ENCODE assay signal across 13 cellular contexts in genomic region chr9:14909631-14910177, GRCh38. TPM values are rescaled to one million over a fixed set of nuclear protein-coding genes. Genes with fewer than 3 reads are reported as not detected.
DNase-seq lines count a peak whose midpoint lies in the region; ATAC-seq and TF ChIP-seq lines count a peak whose summit lies in the region.
"Had no signal": no experiment of that assay in that cellular context is flagged by ENCODE, and none has a peak within 500 bp of the region (broad histone marks: within the 10 kb centered on the region; RNA-seq: fewer than 3 reads in every experiment).

No MANE protein-coding gene starts in this region.

- H3K36me3 ChIP-seq in gastroesophageal sphincter (no peaks in the 10 kb centered on the region), muscle layer of colon (ENCODE audit: insufficient read depth, low read length) (no peaks in the 10 kb centered on the region), urinary bladder (ENCODE audit: insufficient read depth) (no peaks in the 10 kb centered on the region)
- H3K36me3 ChIP-seq: neutrophil had no signal

- no peaks in the 10 kb centered on the region for H3K4me1 Mint-ChIP-seq in activated CD4-positive, alpha-beta T cell treated with anti-CD3 and anti-CD28 coated beads, Interleukin-2, amount 10 ng/mL, durations not matched to agents 24 days and 14 days
- H3K4me1 Mint-ChIP-seq: activated CD4-positive, alpha-beta T cell treated with anti-CD3 and anti-CD28 coated beads, Interleukin-2, amount 10 ng/mL, durations not matched to agents 7 days and 5 days had no signal

- H3K36me3 Mint-ChIP-seq in activated CD4-positive, alpha-beta T cell treated with anti-CD3 and anti-CD28 coated beads, Interleukin-2, amount 10 ng/mL, durations not matched to agents 24 days and 14 days (ENCODE audit: low read depth): no peaks in the 10 kb centered on the region

- DNase-seq in NCI-H2171 treated with DMSO at 0.1 percent for 48 hours (lab: John Stamatoyannopoulos, UW) (peak; percentile 45), NCI-H2171 (lab: John Stamatoyannopoulos, UW) (no peak), NCI-H2227 treated with DMSO at 0.1 percent for 48 hours (lab: John Stamatoyannopoulos, UW) (no peak), NCI-H1105 (lab: John Stamatoyannopoulos, UW) (no peak)
- no peak for DNase-seq in activated CD4-positive, alpha-beta T cell treated with anti-CD3 and anti-CD28 coated beads, Interleukin-2, amount 10 ng/mL, durations not matched to agents 24 days and 14 days
- DNase-seq: activated CD4-positive, alpha-beta T cell treated with anti-CD3 and anti-CD28 coated beads, Interleukin-2, amount 10 ng/mL, durations not matched to agents 7 days and 5 days; activated gamma-delta T cell treated with Interleukin-2 at 50 U/mL for 16 hours; Kasumi-1 had no signal

- H3K27me3 Mint-ChIP-seq in activated CD4-positive, alpha-beta T cell treated with anti-CD3 and anti-CD28 coated beads, Interleukin-2, amount 10 ng/mL, durations not matched to agents 24 days and 14 days: peaks cover 10% of the 10 kb centered on the region
- H3K27me3 Mint-ChIP-seq: activated CD4-positive, alpha-beta T cell treated with anti-CD3 and anti-CD28 coated beads, Interleukin-2, amount 10 ng/mL, durations not matched to agents 7 days and 5 days had no signal

- H3K27me3 ChIP-seq in gastroesophageal sphincter: no peaks in the 10 kb centered on the region
- no peaks in the 10 kb centered on the region for H3K27me3 ChIP-seq in muscle layer of colon (ENCODE audit: control insufficient read depth in 1 of 2, insufficient read depth in 2 of 2, low read length in 2 of 2)

- 2 to 15% methylated on average over 3 to 4 of the region's 4 CpGs for WGBS in gastroesophageal sphincter (ENCODE audit: low coverage in 1 of 2), 2 donors
- 8% methylated on average over 4 of the region's 4 CpGs for WGBS in urinary bladder

- TF ChIP-seq POLR2A in gastroesophageal sphincter (IDR thresholded peaks at IDR 0.05): no peak

- peak overlapping the region in 3 of 4 donors; percentile 44 to 66 (median 57) for H3K27ac ChIP-seq in gastroesophageal sphincter
- peak overlapping the region; percentile 71 for H3K27ac ChIP-seq in muscle layer of colon (ENCODE audit: low read depth, low read length)
- H3K27ac ChIP-seq in urinary bladder (ENCODE audit: low read depth): no peak overlapping the region
- H3K27ac ChIP-seq: neutrophil had no signal

- no peak overlapping the region for H3K27ac Mint-ChIP-seq in activated CD4-positive, alpha-beta T cell treated with anti-CD3 and anti-CD28 coated beads, Interleukin-2, amount 10 ng/mL, durations not matched to agents 24 days and 14 days
- H3K27ac Mint-ChIP-seq: activated CD4-positive, alpha-beta T cell treated with anti-CD3 and anti-CD28 coated beads, Interleukin-2, amount 10 ng/mL, durations not matched to agents 7 days and 5 days; type B pancreatic cell had no signal

- peaks cover 0 to 48% (median 0%) of the 10 kb centered on the region in 3 donors for H3K4me1 ChIP-seq in gastroesophageal sphincter
- H3K4me1 ChIP-seq in muscle layer of colon (ENCODE audit: insufficient read depth, low read length): peaks cover 47% of the 10 kb centered on the region
- H3K4me1 ChIP-seq in urinary bladder (ENCODE audit: insufficient read depth): peaks cover 1% of the 10 kb centered on the region

- no peak for TF ChIP-seq EP300 in gastroesophageal sphincter (IDR thresholded peaks at IDR 0.05)

- H3K9me3 Mint-ChIP-seq in activated CD4-positive, alpha-beta T cell treated with anti-CD3 and anti-CD28 coated beads, Interleukin-2, amount 10 ng/mL, durations not matched to agents 24 days and 14 days: no peaks in the 10 kb centered on the region
- H3K9me3 Mint-ChIP-seq: activated CD4-positive, alpha-beta T cell treated with anti-CD3 and anti-CD28 coated beads, Interleukin-2, amount 10 ng/mL, durations not matched to agents 7 days and 5 days had no signal

- peak overlapping the region; percentile 62 for H3K9ac ChIP-seq in muscle layer of colon (ENCODE audit: low read length)

- ATAC-seq in gastroesophageal sphincter: peak; percentile 51

- intact Hi-C loops in activated CD4-positive, alpha-beta T cell treated with anti-CD3 and anti-CD28 coated beads, Interleukin-2, amount 10 ng/mL, durations not matched to agents 24 days and 14 days (cut with micrococcal nuclease): no loop called here

- TF ChIP-seq CTCF in gastroesophageal sphincter (IDR thresholded peaks at IDR 0.05): no peak

- H3K4me3 ChIP-seq in gastroesophageal sphincter (peak overlapping the region; percentile 4 to 41), muscle layer of colon (ENCODE audit: low read depth in 1 of 2, low read length in 2 of 2) (peak overlapping the region; percentile 38 to 85), urinary bladder (ENCODE audit: low read depth, low read length) (peak overlapping the region; percentile 9)

- no peaks in the 10 kb centered on the region for H3K9me3 ChIP-seq in gastroesophageal sphincter
- H3K9me3 ChIP-seq in muscle layer of colon (ENCODE audit: low read length): no peaks in the 10 kb centered on the region
- H3K9me3 ChIP-seq: neutrophil had no signal

- H3K4me3 Mint-ChIP-seq in activated CD4-positive, alpha-beta T cell treated with anti-CD3 and anti-CD28 coated beads, Interleukin-2, amount 10 ng/mL, durations not matched to agents 24 days and 14 days: no peak overlapping the region
- H3K4me3 Mint-ChIP-seq: activated CD4-positive, alpha-beta T cell treated with anti-CD3 and anti-CD28 coated beads, Interleukin-2, amount 10 ng/mL, durations not matched to agents 7 days and 5 days; type B pancreatic cell had no signal

RNA-seq across cellular contexts. Expression of gene FREM1, which starts 0.5 kb away (rescaled TPM):
- total RNA-seq in gastroesophageal sphincter (1 to 10 TPM in 3 of 4 donors, under 1 TPM in 1; 0.59 to 4.8 (median 2.7) TPM), urinary bladder (53.2 TPM)
- polyA plus RNA-seq in urinary bladder: 4.3 TPM
- not detected in 2 replicates for total RNA-seq in activated CD4-positive, alpha-beta T cell treated with anti-CD3 and anti-CD28 coated beads, Interleukin-2, amount 10 ng/mL, durations not matched to agents 24 days and 14 days
- total RNA-seq: activated CD4-positive, alpha-beta T cell treated with anti-CD3 and anti-CD28 coated beads, Interleukin-2, amount 10 ng/mL, durations not matched to agents 7 days and 5 days had no signal

Comparison
In these comparisons a context has a peak if more than half of its experiments do, and no peak if none do; other contexts are left out.
1. H3K4me3 ChIP-seq: peak in every context shown above with its lines; median percentile 62 in muscle layer of colon; 22 in gastroesophageal sphincter; 9 in urinary bladder.